8 cellular contexts compared by ENCODE assay signal in the genomic region with DNA sequence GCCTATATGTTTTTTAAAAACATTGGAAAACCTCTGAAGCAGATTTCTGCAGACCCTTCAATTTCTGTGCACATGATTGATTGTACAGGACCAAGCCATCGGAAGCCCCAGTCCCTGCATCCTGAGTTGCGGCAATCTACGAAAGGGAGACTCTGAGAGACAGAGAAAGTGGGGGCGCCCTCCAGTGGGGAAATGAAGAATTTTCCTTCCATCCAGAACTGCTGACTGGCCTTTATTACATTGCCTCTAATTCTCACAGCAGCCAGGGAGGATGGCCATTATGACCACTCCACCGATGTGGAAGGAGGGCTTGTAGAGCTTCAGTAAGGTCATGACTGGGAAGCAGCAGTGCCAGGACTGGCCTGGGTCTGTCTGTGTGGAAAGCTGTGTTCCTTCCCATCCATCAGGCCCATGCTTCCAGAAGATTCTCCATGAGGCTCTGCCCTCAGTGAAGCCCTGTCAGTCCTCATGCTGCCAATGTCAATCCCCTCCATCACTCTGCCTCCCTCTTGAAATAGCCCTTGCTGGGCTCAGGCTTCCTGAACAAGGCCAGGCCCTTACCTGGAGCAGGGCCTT. TPM values are rescaled to one million over a fixed set of nuclear protein-coding genes. Genes with fewer than 3 reads are reported as not detected.
DNase-seq lines count a peak whose midpoint lies in the region; ATAC-seq and TF ChIP-seq lines count a peak whose summit lies in the region.

No MANE protein-coding gene starts in this region.

- H3K4me1 Mint-ChIP-seq in activated CD4-positive, alpha-beta memory T cell treated with anti-CD3 and anti-CD28 coated beads, Interleukin-2, amount 10 ng/mL, durations not matched to agents 7 days and 5 days, result no peaks in the 10 kb centered on the region
- H3K4me1 Mint-ChIP-seq in mesothelial cell of epicardium, result no peaks in the 10 kb centered on the region

- no peak overlapping the region for H3K4me3 Mint-ChIP-seq in activated CD4-positive, alpha-beta memory T cell treated with anti-CD3 and anti-CD28 coated beads, Interleukin-2, amount 10 ng/mL, durations not matched to agents 7 days and 5 days
- H3K4me3 Mint-ChIP-seq in mesothelial cell of epicardium, result no peak overlapping the region

- ATAC-seq in HG02588 (IDR thresholded peaks at IDR 0.05; ENCODE audit: unreplicated experiment) (peak; percentile 44), HG03108 (IDR thresholded peaks at IDR 0.05; ENCODE audit: unreplicated experiment) (no peak)

- H3K36me3 Mint-ChIP-seq in activated CD4-positive, alpha-beta memory T cell treated with anti-CD3 and anti-CD28 coated beads, Interleukin-2, amount 10 ng/mL, durations not matched to agents 7 days and 5 days (ENCODE audit: low read depth), result no peaks in the 10 kb centered on the region
- H3K36me3 Mint-ChIP-seq in mesothelial cell of epicardium, result no peaks in the 10 kb centered on the region

- POLR2A ChIA-PET in activated CD4-positive, alpha-beta memory T cell treated with anti-CD3 and anti-CD28 coated beads, Interleukin-2, amount 10 ng/mL, durations not matched to agents 7 days and 5 days (lab: Charles Lee), result interaction anchor here (0.9 kb wide), 1 partner anchor 176 kb away, joined by 3 read pairs; the partner anchor contains the start of gene CNPPD1

- DNase-seq in D341Med (ENCODE audit: low spot score) (peak; percentile 76), NCI-H69 (lab: John Stamatoyannopoulos, UW) (peak; percentile 69), mesothelial cell of epicardium (ENCODE audit: low spot score in 2 of 2, unreplicated experiment in 2 of 2) (peak in 1 of 2 experiments; percentile 63)
- DNase-seq in activated CD4-positive, alpha-beta memory T cell treated with anti-CD3 and anti-CD28 coated beads, Interleukin-2, amount 10 ng/mL, durations not matched to agents 7 days and 5 days, result peak; percentile 72
- DNase-seq in effector CD8-positive, alpha-beta T cell (lab: John Stamatoyannopoulos, UW), result peak; percentile 45
- DNase-seq in stimulated activated CD8-positive, alpha-beta memory T cell treated with anti-CD3 and anti-CD28 coated beads, Interleukin-7, amount 100 ng/mL, for 4 hours (ENCODE audit: low read depth in 2 of 2), result peak; percentile 7 to 36

- no peak overlapping the region for H3K27ac Mint-ChIP-seq in activated CD4-positive, alpha-beta memory T cell treated with anti-CD3 and anti-CD28 coated beads, Interleukin-2, amount 10 ng/mL, durations not matched to agents 7 days and 5 days
- H3K27ac Mint-ChIP-seq in mesothelial cell of epicardium, result no peak overlapping the region

- H3K9me3 Mint-ChIP-seq in activated CD4-positive, alpha-beta memory T cell treated with anti-CD3 and anti-CD28 coated beads, Interleukin-2, amount 10 ng/mL, durations not matched to agents 7 days and 5 days, result no peaks in the 10 kb centered on the region
- H3K9me3 Mint-ChIP-seq in mesothelial cell of epicardium, result no peaks in the 10 kb centered on the region

- TF ChIP-seq CTCF in mesothelial cell of epicardium (IDR thresholded peaks at IDR 0.05; ENCODE audit: unreplicated experiment), result peak; percentile 75

- H3K27me3 Mint-ChIP-seq in activated CD4-positive, alpha-beta memory T cell treated with anti-CD3 and anti-CD28 coated beads, Interleukin-2, amount 10 ng/mL, durations not matched to agents 7 days and 5 days, result peaks cover 40% of the 10 kb centered on the region
- peaks cover 93% of the 10 kb centered on the region for H3K27me3 Mint-ChIP-seq in mesothelial cell of epicardium (ENCODE audit: low read depth)

- CTCF ChIA-PET in activated CD4-positive, alpha-beta memory T cell treated with anti-CD3 and anti-CD28 coated beads, Interleukin-2, amount 10 ng/mL, durations not matched to agents 7 days and 5 days (lab: Charles Lee), result interaction anchor here (0.8 to 1.7 kb wide), 2 partner anchors 16 to 58 kb away, joined by 3 to 5 read pairs; no protein-coding TSS in a partner anchor

RNA-seq across cellular contexts. Expression of gene RESP18, which starts 20.0 kb away (rescaled TPM):
- total RNA-seq in activated CD4-positive, alpha-beta memory T cell treated with anti-CD3 and anti-CD28 coated beads, Interleukin-2, amount 10 ng/mL, durations not matched to agents 7 days and 5 days, result not detected
- not detected in 3 replicates for total RNA-seq in mesothelial cell of epicardium

RNA-seq across cellular contexts. Expression of gene DNPEP, which starts 35.2 kb away (rescaled TPM):
- total RNA-seq in activated CD4-positive, alpha-beta memory T cell treated with anti-CD3 and anti-CD28 coated beads, Interleukin-2, amount 10 ng/mL, durations not matched to agents 7 days and 5 days, result 10 to 100 TPM; 40.1 to 44.4 TPM
- 73.2 to 85.1 TPM (median 77.1 TPM) in 3 replicates for total RNA-seq in mesothelial cell of epicardium

RNA-seq across cellular contexts. Expression of gene PTPRN, which starts 43.3 kb away (rescaled TPM):
- under 1 TPM; 0.28 to 0.33 TPM for total RNA-seq in activated CD4-positive, alpha-beta memory T cell treated with anti-CD3 and anti-CD28 coated beads, Interleukin-2, amount 10 ng/mL, durations not matched to agents 7 days and 5 days
- total RNA-seq in mesothelial cell of epicardium, result 0.33 to 0.50 TPM (median 0.38 TPM) in 3 replicates
